Comparison of ENCODE assay signal across 20 cellular contexts in the genomic region with DNA sequence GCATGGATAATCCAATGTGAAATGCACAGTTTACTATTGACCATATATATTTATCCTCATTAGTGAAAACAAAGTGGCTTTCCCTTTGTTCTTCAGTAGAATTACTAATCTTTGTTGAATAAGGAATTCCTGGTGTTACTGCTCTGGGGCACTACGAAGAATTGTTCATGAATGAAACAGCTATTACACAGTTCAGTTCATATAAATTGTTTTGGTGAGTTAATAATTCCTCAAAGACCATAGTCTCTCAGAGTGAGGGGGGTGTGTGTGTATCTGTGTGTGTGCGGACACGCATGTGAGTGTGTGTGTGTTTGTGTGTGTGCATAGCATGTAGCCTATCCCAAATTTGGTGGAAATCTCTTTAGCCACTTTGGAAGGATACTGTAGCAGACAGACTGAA.
DNase-seq lines count a peak whose midpoint lies in the region; ATAC-seq and TF ChIP-seq lines count a peak whose summit lies in the region.
"Had no signal": no experiment of that assay in that cellular context is flagged by ENCODE, and none has a peak within 500 bp of the region (broad histone marks: within the 10 kb centered on the region; RNA-seq: fewer than 3 reads in every experiment).

No MANE protein-coding gene starts in this region.

- H2AFZ ChIP-seq in GM23338 (0 out of 2 replicates have a peak overlapping the region, but pooled peaks have one; percentile 19), trophoblast cell (ENCODE audit: insufficient read depth, low read length, poor library complexity) (no peak overlapping the region)
- H2AFZ ChIP-seq: GM23248 had no signal

- peak overlapping the region; percentile 99 for H2BK12ac ChIP-seq in trophoblast cell (ENCODE audit: low read length)

- H4K8ac ChIP-seq in trophoblast cell (ENCODE audit: low read depth, low read length) = peak overlapping the region; percentile 96

- peak overlapping the region; percentile 100 for H3K4ac ChIP-seq in trophoblast cell (ENCODE audit: low read depth, low read length)

- no peak overlapping the region for H3K23ac ChIP-seq in trophoblast cell (ENCODE audit: low read length)

- peak overlapping the region; percentile 94 for H3K14ac ChIP-seq in trophoblast cell (ENCODE audit: low read length)

- DNase-seq in GM23338 (ENCODE audit: low spot score) (no peak), left kidney (ENCODE audit: low read depth, low spot score) (peak; percentile 57), trophoblast cell (no peak), left ventricle myocardium superior (no peak)
- DNase-seq in stimulated activated CD4-positive, alpha-beta T cell treated with anti-CD3 and anti-CD28 coated beads, Interleukin-12 subunit alpha, Interleukin-12 subunit beta, amount 100 ng/mL, for 4 hours = no peak
- DNase-seq: Caco-2; CD4-positive, CD25-positive, alpha-beta regulatory T cell; CD8-positive, alpha-beta T cell; DMS 273 treated with DMSO at 0.1 percent for 48 hours; DMS79; EL; GDM1; GM23248 had no signal

- peaks cover 4% of the 10 kb centered on the region; the same call in 1 of the 2 replicates for H3K36me3 ChIP-seq in GM23338 (ENCODE audit: insufficient read depth)
- H3K36me3 ChIP-seq in trophoblast cell (ENCODE audit: control insufficient read depth in 1 of 2, insufficient read depth in 2 of 2, low read length in 2 of 2) = no peaks in the 10 kb centered on the region
- H3K36me3 ChIP-seq: BLaER1, HAP-1 had no signal

- no peaks in the 10 kb centered on the region for H3K27me3 Mint-ChIP-seq in GM23338 (ENCODE audit: insufficient read depth, low read depth, poor library complexity)
- no peaks in the 10 kb centered on the region for H3K27me3 Mint-ChIP-seq in activated T-helper 17 cell treated with anti-CD3 and anti-CD28 coated beads, Interleukin-2, amount 50 U/mL, for 72 hours
- H3K27me3 Mint-ChIP-seq: B cell; CD4-positive, CD25-positive, alpha-beta regulatory T cell had no signal

- H2BK120ac ChIP-seq in trophoblast cell (ENCODE audit: insufficient read depth, low read length, poor library complexity) = peak overlapping the region; percentile 100

- H3K27ac ChIP-seq in GM23338 (ENCODE audit: low read depth) (no peak overlapping the region), trophoblast cell (ENCODE audit: low read depth, low read length) (peak overlapping the region; percentile 90)
- H3K27ac ChIP-seq: 22Rv1, BLaER1, C4-2B, GM23248 had no signal

- H3K4me3 ChIP-seq in GM23338 (no peak overlapping the region), trophoblast cell (ENCODE audit: low read depth, low read length) (no peak overlapping the region)
- H3K4me3 ChIP-seq: BLaER1, GM12878, GM23248, HAP-1 had no signal

- H3F3A ChIP-seq in GM23338 (replicated peaks; ENCODE audit: low read depth) = no peaks in the 10 kb centered on the region

- no peak for TF ChIP-seq CTCF in GM23338 (conservative IDR thresholded peaks at IDR 0.05; ENCODE audit: low read depth in 2 of 2)

- 0 out of 2 replicates have a peak, but pooled peaks cover 2% of the 10 kb centered on the region for H3K9me2 ChIP-seq in GM23338 (ENCODE audit: insufficient read depth)

- H2BK5ac ChIP-seq in trophoblast cell (ENCODE audit: low read depth, low read length, poor library complexity) = peak overlapping the region; percentile 99

- H3K27ac Mint-ChIP-seq in GM23338 = 0 out of 2 replicates have a peak overlapping the region, but pooled peaks have one; percentile 64
- no peak overlapping the region for H3K27ac Mint-ChIP-seq in activated T-helper 17 cell treated with anti-CD3 and anti-CD28 coated beads, Interleukin-2, amount 50 U/mL, for 72 hours
- H3K27ac Mint-ChIP-seq: B cell; CD4-positive, CD25-positive, alpha-beta regulatory T cell; CD8-positive, alpha-beta T cell had no signal

- H4K12ac ChIP-seq in trophoblast cell (ENCODE audit: low read depth, low read length) = peak overlapping the region; percentile 74

- no peaks in the 10 kb centered on the region for H3K27me3 ChIP-seq in GM23338 (ENCODE audit: insufficient read depth)
- H3K27me3 ChIP-seq in trophoblast cell (ENCODE audit: insufficient read depth, low read length) = no peaks in the 10 kb centered on the region
- H3K27me3 ChIP-seq: BLaER1 had no signal

- no peak overlapping the region for H3K18ac ChIP-seq in trophoblast cell (ENCODE audit: low read length)

- H3K4me3 Mint-ChIP-seq in GM23338 = no peak overlapping the region
- no peak overlapping the region for H3K4me3 Mint-ChIP-seq in activated T-helper 17 cell treated with anti-CD3 and anti-CD28 coated beads, Interleukin-2, amount 50 U/mL, for 72 hours
- H3K4me3 Mint-ChIP-seq: B cell; CD4-positive, CD25-positive, alpha-beta regulatory T cell; CD8-positive, alpha-beta T cell had no signal

- peaks cover 9% of the 10 kb centered on the region for H3K4me1 Mint-ChIP-seq in GM23338
- H3K4me1 Mint-ChIP-seq in activated T-helper 17 cell treated with anti-CD3 and anti-CD28 coated beads, Interleukin-2, amount 50 U/mL, for 72 hours = no peaks in the 10 kb centered on the region
- H3K4me1 Mint-ChIP-seq: B cell; CD4-positive, CD25-positive, alpha-beta regulatory T cell had no signal

- intact Hi-C loops in left ventricle myocardium superior (cut with micrococcal nuclease) = no loop called here

- no peak overlapping the region for H3K9ac ChIP-seq in trophoblast cell (ENCODE audit: low read length)
- H3K9ac ChIP-seq: BLaER1, GM23248 had no signal

- H3K9me3 Mint-ChIP-seq in GM23338 = peaks cover 10% of the 10 kb centered on the region
- peaks cover 12% of the 10 kb centered on the region for H3K9me3 Mint-ChIP-seq in activated T-helper 17 cell treated with anti-CD3 and anti-CD28 coated beads, Interleukin-2, amount 50 U/mL, for 72 hours

- H4K20me1 ChIP-seq in GM23338 (replicated peaks; ENCODE audit: insufficient read depth) = no peaks in the 10 kb centered on the region
- H4K20me1 ChIP-seq: BLaER1 had no signal

- H3K79me2 ChIP-seq in GM23338 (replicated peaks; ENCODE audit: insufficient read depth) (no peaks in the 10 kb centered on the region), trophoblast cell (ENCODE audit: control insufficient read depth, insufficient read depth, low read length, poor library complexity) (peaks cover 1% of the 10 kb centered on the region)

- H3K4me1 ChIP-seq in GM23338 (ENCODE audit: insufficient read depth) (peaks cover 3% of the 10 kb centered on the region; the same call in 1 of the 2 replicates), trophoblast cell (ENCODE audit: control insufficient read depth in 1 of 2, insufficient read depth in 2 of 2, low read length in 2 of 2) (peaks cover 0 to 2% of the 10 kb centered on the region in 2 experiments)
- H3K4me1 ChIP-seq: BLaER1, Caco-2 had no signal

- H3K9me3 ChIP-seq in trophoblast cell (ENCODE audit: insufficient read depth, low read depth, low read length) = no peaks in the 10 kb centered on the region
- H3K9me3 ChIP-seq: BLaER1, Caco-2, HAP-1 had no signal

- ATAC-seq in GM23338 = no peak
- no peak for ATAC-seq in activated T-helper 17 cell treated with anti-CD3 and anti-CD28 coated beads, Interleukin-2, amount 50 U/mL, for 72 hours (replicated peaks)
- ATAC-seq in left ventricle myocardium superior = no peak
- ATAC-seq: CD8-positive, alpha-beta T cell; GM12878 had no signal

- no peak overlapping the region for H2AK5ac ChIP-seq in trophoblast cell (ENCODE audit: low read length)

- H3K36me3 Mint-ChIP-seq in GM23338 (ENCODE audit: low read depth) = peaks cover 13% of the 10 kb centered on the region
- no peaks in the 10 kb centered on the region for H3K36me3 Mint-ChIP-seq in activated T-helper 17 cell treated with anti-CD3 and anti-CD28 coated beads, Interleukin-2, amount 50 U/mL, for 72 hours (ENCODE audit: low read depth)
- H3K36me3 Mint-ChIP-seq: CD4-positive, CD25-positive, alpha-beta regulatory T cell; CD8-positive, alpha-beta T cell had no signal

- peaks cover 17% of the 10 kb centered on the region for H3K79me1 ChIP-seq in trophoblast cell (ENCODE audit: low read length)

- no CpG with 5 or more reads among the region's 3 CpGs for WGBS in trophoblast cell (ENCODE audit: extremely low coverage, insufficient coverage, insufficient read length)

- peak overlapping the region; percentile 100 for H4K91ac ChIP-seq in trophoblast cell (ENCODE audit: low read depth, low read length)

- H3K4me2 ChIP-seq in GM23338 (no peak overlapping the region), trophoblast cell (ENCODE audit: low read length) (no peak overlapping the region)
- H3K4me2 ChIP-seq: BLaER1 had no signal
